In genomic region chr2:218366621-218367414, GRCh38 we compare ENCODE assay signal across 10 cellular contexts. TPM values are rescaled to one million over a fixed set of nuclear protein-coding genes. Genes with fewer than 3 reads are reported as not detected.
DNase-seq lines count a peak whose midpoint lies in the region; ATAC-seq and TF ChIP-seq lines count a peak whose summit lies in the region.
"Had no signal": no experiment of that assay in that cellular context is flagged by ENCODE, and none has a peak within 500 bp of the region (broad histone marks: within the 10 kb centered on the region; RNA-seq: fewer than 3 reads in every experiment).

No MANE protein-coding gene starts in this region.

- H3K36me3 Mint-ChIP-seq in CD4-positive, alpha-beta T cell (ENCODE audit: low read depth) = no peaks in the 10 kb centered on the region
- H3K36me3 Mint-ChIP-seq in endodermal cell (ENCODE audit: low read depth) (no peaks in the 10 kb centered on the region), osteocyte (ENCODE audit: unreplicated experiment) (no peaks in the 10 kb centered on the region)

- no peak overlapping the region; the same call in 1 of the 2 replicates for H3K4me3 ChIP-seq in MM.1S (ENCODE audit: low read length)
- H3K4me3 ChIP-seq in endodermal cell (ENCODE audit: low read length) = peak overlapping the region; percentile 78

- no peaks in the 10 kb centered on the region for H3K9me2 ChIP-seq in MM.1S (replicated peaks; ENCODE audit: insufficient read depth, low read length)

- H4K20me1 ChIP-seq in MM.1S (ENCODE audit: insufficient read depth, low read length) = no peaks in the 10 kb centered on the region

- no peak for TF ChIP-seq CTCF in CD4-positive, alpha-beta T cell (IDR thresholded peaks at IDR 0.05)
- TF ChIP-seq CTCF in MM.1S (IDR thresholded peaks at IDR 0.05; ENCODE audit: low read length) (no peak), endodermal cell (conservative IDR thresholded peaks at IDR 0.05) (no peak), osteocyte (IDR thresholded peaks at IDR 0.05) (no peak)

- no peak for ATAC-seq in CD4-positive, alpha-beta T cell (ENCODE audit: poor library complexity)
- ATAC-seq in GM21381 (IDR thresholded peaks at IDR 0.05; ENCODE audit: unreplicated experiment) = no peak
- ATAC-seq in HG02610 (IDR thresholded peaks at IDR 0.05; ENCODE audit: unreplicated experiment) = no peak

- H3K36me3 ChIP-seq in MM.1S (replicated peaks; ENCODE audit: insufficient read depth, low read length) (no peaks in the 10 kb centered on the region), endodermal cell (ENCODE audit: control insufficient read depth, insufficient read depth, low read length) (no peaks in the 10 kb centered on the region)
- H3K36me3 ChIP-seq: SJSA1 had no signal

- H3K4me1 ChIP-seq in MM.1S (ENCODE audit: low read length) (no peaks in the 10 kb centered on the region), endodermal cell (ENCODE audit: control insufficient read depth, insufficient read depth, low read length) (no peaks in the 10 kb centered on the region)

- POLR2A ChIA-PET in CD4-positive, alpha-beta T cell (lab: Charles Lee) = interaction anchor here (0.6 to 3.6 kb wide), 14 partner anchors 10 to 293 kb away, joined by 3 to 33 read pairs (median 4); partner anchors contain the start of genes AAMP, BCS1L, CATIP and CTDSP1

- DNase-seq in CD4-positive, alpha-beta T cell = no peak
- no peak for DNase-seq in MM.1S
- DNase-seq in endodermal cell = no peak
- DNase-seq in osteocyte (ENCODE audit: extremely low spot score, unreplicated experiment) = no peak
- no peak for DNase-seq in NCI-H69 (lab: John Stamatoyannopoulos, UW)
- no peak for DNase-seq in amniotic stem cell (lab: John Stamatoyannopoulos, UW)

- H3K9ac ChIP-seq in MM.1S (ENCODE audit: low read length) = peak overlapping the region; percentile 54; the same call in 1 of the 2 replicates
- H3K9ac ChIP-seq in endodermal cell (ENCODE audit: extremely low read depth, low read length, poor library complexity, severe bottlenecking) = peak overlapping the region; percentile 41

- H2AFZ ChIP-seq in MM.1S (ENCODE audit: low read length) = peak overlapping the region; percentile 96

- H3K79me2 ChIP-seq in MM.1S (ENCODE audit: low read length) = no peaks in the 10 kb centered on the region

- no peaks in the 10 kb centered on the region for H3K27me3 ChIP-seq in CD4-positive, alpha-beta T cell (ENCODE audit: control insufficient read depth, insufficient read depth, low read length)
- no peaks in the 10 kb centered on the region for H3K27me3 ChIP-seq in MM.1S (replicated peaks; ENCODE audit: insufficient read depth, low read length)
- no peaks in the 10 kb centered on the region for H3K27me3 ChIP-seq in endodermal cell (ENCODE audit: control insufficient read depth, insufficient read depth, low read length, poor library complexity, severe bottlenecking)

- peak overlapping the region; percentile 67 for H3K27ac ChIP-seq in CD4-positive, alpha-beta T cell (ENCODE audit: low read depth, low read length)
- H3K27ac ChIP-seq in MM.1S (ENCODE audit: low read length) (no peak overlapping the region), endodermal cell (ENCODE audit: low read depth, low read length) (no peak overlapping the region)
- H3K27ac ChIP-seq: epithelial cell of prostate, SJSA1 had no signal

- H3K27me3 Mint-ChIP-seq in CD4-positive, alpha-beta T cell = no peaks in the 10 kb centered on the region
- H3K27me3 Mint-ChIP-seq in endodermal cell (ENCODE audit: insufficient read depth) = peaks cover 11% of the 10 kb centered on the region
- no peaks in the 10 kb centered on the region for H3K27me3 Mint-ChIP-seq in osteocyte (ENCODE audit: unreplicated experiment)

- peaks cover 41% of the 10 kb centered on the region for H3K4me1 Mint-ChIP-seq in CD4-positive, alpha-beta T cell (ENCODE audit: low read depth)
- H3K4me1 Mint-ChIP-seq in endodermal cell = no peaks in the 10 kb centered on the region
- peaks cover 11% of the 10 kb centered on the region for H3K4me1 Mint-ChIP-seq in osteocyte (ENCODE audit: unreplicated experiment)

- peak overlapping the region; percentile 59 for H3K27ac Mint-ChIP-seq in CD4-positive, alpha-beta T cell
- H3K27ac Mint-ChIP-seq in endodermal cell (peak overlapping the region; percentile 66), osteocyte (ENCODE audit: unreplicated experiment) (no peak overlapping the region)

- H3K4me2 ChIP-seq in MM.1S (ENCODE audit: low read depth, low read length) = peak overlapping the region; percentile 88; the same call in 1 of the 2 replicates

- WGBS in endodermal cell (ENCODE audit: insufficient coverage in 1 of 2, insufficient read length in 1 of 2), 2 experiments = 87 to 93% methylated on average over 4 to 9 of the region's 9 CpGs

- H3K9me3 ChIP-seq in CD4-positive, alpha-beta T cell (ENCODE audit: control insufficient read depth, low read length) = peaks cover 4% of the 10 kb centered on the region
- H3K9me3 ChIP-seq in MM.1S (replicated peaks; ENCODE audit: insufficient read depth, low read length) = no peaks in the 10 kb centered on the region
- H3K9me3 ChIP-seq in endodermal cell (ENCODE audit: control insufficient read depth, low read length) = no peaks in the 10 kb centered on the region

- peak overlapping the region; percentile 72 for H3K4me3 Mint-ChIP-seq in CD4-positive, alpha-beta T cell
- H3K4me3 Mint-ChIP-seq in endodermal cell = peak overlapping the region; percentile 69
- H3K4me3 Mint-ChIP-seq in osteocyte (ENCODE audit: unreplicated experiment) = peak overlapping the region; percentile 65

- H3F3A ChIP-seq in MM.1S (ENCODE audit: insufficient read depth, low read length) = peaks cover 4% of the 10 kb centered on the region; the same call in 1 of the 2 replicates

- intact Hi-C loops in CD4-positive, alpha-beta T cell (cut with DNase I, micrococcal nuclease) = no loop called here

- no peaks in the 10 kb centered on the region for H3K9me3 Mint-ChIP-seq in CD4-positive, alpha-beta T cell
- H3K9me3 Mint-ChIP-seq in endodermal cell = no peaks in the 10 kb centered on the region
- no peaks in the 10 kb centered on the region for H3K9me3 Mint-ChIP-seq in osteocyte (ENCODE audit: unreplicated experiment)

- CTCF ChIA-PET in CD4-positive, alpha-beta T cell (lab: Charles Lee) = interaction anchor here (0.9 to 1.5 kb wide), 3 partner anchors 29 to 94 kb away, joined by 3 to 5 read pairs (median 3); no protein-coding TSS in a partner anchor

RNA-seq across cellular contexts. Expression of gene CATIP, which starts 10.2 kb away (rescaled TPM):
- not detected for total RNA-seq in CD4-positive, alpha-beta T cell
- total RNA-seq in endodermal cell (1 to 10 TPM in 1 of 2 donors, under 1 TPM in 1; 0.22 to 1.0 TPM), osteocyte (not detected in 2 replicates)
- polyA plus RNA-seq in endodermal cell (2013, experiment 1 of 2) = 0.46 TPM
- 0.46 TPM for polyA plus RNA-seq in endodermal cell (2013, experiment 2 of 2)
- total RNA-seq: SJSA1 had no signal

RNA-seq across cellular contexts. Expression of gene SLC11A1, which starts 15.3 kb away (rescaled TPM):
- total RNA-seq in CD4-positive, alpha-beta T cell = 1 to 10 TPM; 4.9 to 6.3 TPM
- total RNA-seq in endodermal cell = under 1 TPM in 1 of 2 donors, not detected in 1; 0.09 TPM
- polyA plus RNA-seq in endodermal cell (2013, experiment 1 of 2) = 0.50 TPM
- not detected for polyA plus RNA-seq in endodermal cell (2013, experiment 2 of 2)
- total RNA-seq in osteocyte = 0.16 and 0.21 TPM in 2 replicates

RNA-seq across cellular contexts. Expression of gene CTDSP1, which starts 32.9 kb away (rescaled TPM):
- 10 to 100 TPM; 70.5 to 76.8 TPM for total RNA-seq in CD4-positive, alpha-beta T cell
- total RNA-seq in endodermal cell (100 to 1,000 TPM in 1 of 2 donors, 10 to 100 TPM in 1; 66.8 to 123 TPM), osteocyte (131 and 138 TPM in 2 replicates)
- polyA plus RNA-seq in endodermal cell (2013, experiment 1 of 2) = 44.8 TPM
- polyA plus RNA-seq in endodermal cell (2013, experiment 2 of 2) = 37.9 TPM

RNA-seq across cellular contexts. Expression of gene VIL1, which starts 52.1 kb away (rescaled TPM):
- under 1 TPM; 0.20 to 0.33 TPM for total RNA-seq in CD4-positive, alpha-beta T cell
- total RNA-seq in endodermal cell (10 to 100 TPM; 70.2 to 83.1 TPM), osteocyte (0.57 TPM in 1 of 2 replicates, not detected in the other)
- 11.8 TPM for polyA plus RNA-seq in endodermal cell (2013, experiment 1 of 2)
- 12.1 TPM for polyA plus RNA-seq in endodermal cell (2013, experiment 2 of 2)
- total RNA-seq: SJSA1 had no signal
